In genomic region chr5:141867651-141868050, GRCh38 we compare ENCODE assay signal across 15 cellular contexts. TPM values are rescaled to one million over a fixed set of nuclear protein-coding genes. Genes with fewer than 3 reads are reported as not detected.
"Had no signal": no experiment of that assay in that cellular context is flagged by ENCODE, and none has a peak within 500 bp of the region (broad histone marks: within the 10 kb centered on the region; RNA-seq: fewer than 3 reads in every experiment).

No MANE protein-coding gene starts in this region.

- FAIRE-seq: keratinocyte had no signal

- H3K4me1 Mint-ChIP-seq: activated naive CD8-positive, alpha-beta T cell treated with anti-CD3 and anti-CD28 coated beads for 36 hours; naive B cell; stimulated activated naive CD8-positive, alpha-beta T cell treated with anti-CD3 and anti-CD28 coated beads, Interleukin-15, amount 100 ng/mL, for 72 hours had no signal

- H3K27ac ChIP-seq: psoas muscle had no signal

- H3K27me3 ChIP-seq: thyroid gland had no signal

- H3K9me3 Mint-ChIP-seq: activated CD4-positive, alpha-beta memory T cell treated with anti-CD3 and anti-CD28 coated beads for 36 hours; activated naive CD8-positive, alpha-beta T cell treated with anti-CD3 and anti-CD28 coated beads for 36 hours; stimulated activated naive CD8-positive, alpha-beta T cell treated with anti-CD3 and anti-CD28 coated beads, Interleukin-15, amount 100 ng/mL, for 72 hours; T-helper 2 cell treated with Interferon-gamma antibody and Interleukin-4, amounts not matched to agents 5 μg/mL and 100 μg/mL, for 36 hours had no signal

- H3K27ac Mint-ChIP-seq: activated CD4-positive, alpha-beta memory T cell treated with anti-CD3 and anti-CD28 coated beads for 36 hours; activated naive CD8-positive, alpha-beta T cell treated with anti-CD3 and anti-CD28 coated beads for 36 hours; naive B cell; stimulated activated naive CD8-positive, alpha-beta T cell treated with anti-CD3 and anti-CD28 coated beads, Interleukin-15, amount 100 ng/mL, for 72 hours; T-helper 2 cell treated with Interferon-gamma antibody and Interleukin-4, amounts not matched to agents 5 μg/mL and 100 μg/mL, for 36 hours had no signal

- H3K4me3 ChIP-seq: heart right ventricle, psoas muscle, thyroid gland had no signal

- H3K36me3 Mint-ChIP-seq: activated CD4-positive, alpha-beta memory T cell treated with anti-CD3 and anti-CD28 coated beads for 36 hours; activated naive CD8-positive, alpha-beta T cell treated with anti-CD3 and anti-CD28 coated beads for 36 hours had no signal

- DNase-seq: activated CD4-positive, alpha-beta memory T cell treated with anti-CD3 and anti-CD28 coated beads for 36 hours; activated CD4-positive, alpha-beta T cell treated with anti-CD3 and anti-CD28 coated beads for 1 hour; activated gamma-delta T cell treated with Interleukin-2 at 50 U/mL for 16 hours; activated naive CD8-positive, alpha-beta T cell treated with anti-CD3 and anti-CD28 coated beads for 36 hours; activated T-cell treated with anti-CD3 and anti-CD28 coated beads, Interleukin-2, amount 50 U/mL, for 48 hours; foreskin melanocyte; heart right ventricle; naive B cell; stimulated activated CD4-positive, alpha-beta T cell treated with anti-CD3 and anti-CD28 coated beads, Interleukin-15, amount 100 ng/mL, for 24 hours; stimulated activated CD4-positive, alpha-beta T cell treated with anti-CD3 and anti-CD28 coated beads, Interleukin-4, amount 100 ng/mL, for 24 hours; stimulated activated naive CD8-positive, alpha-beta T cell treated with anti-CD3 and anti-CD28 coated beads, Interleukin-15, amount 100 ng/mL, for 72 hours; thyroid gland had no signal

- H3K4me1 ChIP-seq: psoas muscle had no signal

- H3K4me3 Mint-ChIP-seq: activated CD4-positive, alpha-beta memory T cell treated with anti-CD3 and anti-CD28 coated beads for 36 hours; activated naive CD8-positive, alpha-beta T cell treated with anti-CD3 and anti-CD28 coated beads for 36 hours; naive B cell; stimulated activated naive CD8-positive, alpha-beta T cell treated with anti-CD3 and anti-CD28 coated beads, Interleukin-15, amount 100 ng/mL, for 72 hours; T-helper 2 cell treated with Interferon-gamma antibody and Interleukin-4, amounts not matched to agents 5 μg/mL and 100 μg/mL, for 36 hours had no signal

- H3K9me3 ChIP-seq: heart right ventricle, psoas muscle, thyroid gland had no signal

RNA-seq across cellular contexts. Expression of gene PCDH1, which starts 10.6 kb away (rescaled TPM):
- total RNA-seq: activated CD4-positive, alpha-beta memory T cell treated with anti-CD3 and anti-CD28 coated beads for 36 hours; activated naive CD8-positive, alpha-beta T cell treated with anti-CD3 and anti-CD28 coated beads for 36 hours had no signal
